Comparison of ENCODE assay signal across 1 cellular context in the genomic region with DNA sequence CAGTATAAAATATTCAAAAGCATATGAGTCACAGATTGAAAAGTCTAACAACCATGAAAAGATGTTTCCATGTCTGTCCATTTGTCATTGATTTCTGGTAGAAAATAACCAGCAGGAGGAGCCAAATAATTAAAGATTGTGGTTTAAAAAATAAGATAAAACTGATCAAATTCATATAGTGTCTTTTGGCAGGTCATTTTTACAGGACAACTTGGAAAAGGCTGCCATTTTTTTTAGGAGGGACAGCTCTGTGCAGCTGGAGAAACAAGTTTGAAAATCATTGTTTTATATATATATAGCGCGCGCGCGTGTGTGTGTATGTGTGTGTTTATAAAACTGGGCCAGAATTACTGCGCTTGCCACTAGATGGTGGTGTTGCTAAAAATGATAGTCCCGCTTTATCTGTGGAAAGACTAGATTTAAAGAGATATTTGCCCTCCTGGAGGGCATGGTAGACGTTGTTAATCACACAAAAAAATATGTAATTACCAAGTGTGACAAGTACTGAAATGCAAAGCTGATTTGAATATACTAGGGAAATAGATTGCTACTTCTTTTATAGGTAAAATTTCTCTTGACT.
A peak's percentile ranks its signal among the peaks of the same experiment; 100 is the strongest.
TF ChIP-seq lines count a peak whose summit lies in the region.

No MANE protein-coding gene starts in this region.

TF ChIP-seq in HepG2, 621 proteins besides CTCF, POLR2A, EP300 and RAD21 (continued from another document):
- TF ChIP-seq, protein P1, sequence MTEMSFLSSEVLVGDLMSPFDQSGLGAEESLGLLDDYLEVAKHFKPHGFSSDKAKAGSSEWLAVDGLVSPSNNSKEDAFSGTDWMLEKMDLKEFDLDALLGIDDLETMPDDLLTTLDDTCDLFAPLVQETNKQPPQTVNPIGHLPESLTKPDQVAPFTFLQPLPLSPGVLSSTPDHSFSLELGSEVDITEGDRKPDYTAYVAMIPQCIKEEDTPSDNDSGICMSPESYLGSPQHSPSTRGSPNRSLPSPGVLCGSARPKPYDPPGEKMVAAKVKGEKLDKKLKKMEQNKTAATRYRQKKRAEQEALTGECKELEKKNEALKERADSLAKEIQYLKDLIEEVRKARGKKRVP (CRISPR knock-in tag; IDR thresholded peaks at IDR 0.05) = no peak
- TF ChIP-seq HMG20B (CRISPR knock-in tag; conservative IDR thresholded peaks at IDR 0.05) (no peak), MIER3 (CRISPR knock-in tag; IDR thresholded peaks at IDR 0.05; ENCODE audit: borderline replicate concordance) (peak; percentile 31; the same call in 1 of the 2 replicates), HIVEP1 (CRISPR knock-in tag; IDR thresholded peaks at IDR 0.05) (no peak), MIXL1 (CRISPR knock-in tag; IDR thresholded peaks at IDR 0.05) (no peak), YEATS4 (CRISPR knock-in tag; IDR thresholded peaks at IDR 0.05; ENCODE audit: borderline replicate concordance) (0 out of 2 replicates have a peak, but pooled peaks have one; percentile 21), BORCS8-MEF2B (CRISPR knock-in tag; IDR thresholded peaks at IDR 0.05) (no peak), ZKSCAN1 (IDR thresholded peaks at IDR 0.05; ENCODE audit: low read length) (no peak; the same call in 1 of the 2 replicates), SALL2 (CRISPR knock-in tag; IDR thresholded peaks at IDR 0.05) (no peak), ELF4 (CRISPR knock-in tag; IDR thresholded peaks at IDR 0.05; ENCODE audit: borderline replicate concordance) (no peak), BRD4 (CRISPR knock-in tag; IDR thresholded peaks at IDR 0.05) (no peak), ETV6 (CRISPR knock-in tag; conservative IDR thresholded peaks at IDR 0.05) (no peak), ZNF331 (CRISPR knock-in tag; IDR thresholded peaks at IDR 0.05) (no peak), FOXK1 (CRISPR knock-in tag; IDR thresholded peaks at IDR 0.05; ENCODE audit: borderline replicate concordance, low read depth) (peak; percentile 42; the same call in 1 of the 2 replicates), KAT8 (CRISPR knock-in tag; IDR thresholded peaks at IDR 0.05) (no peak), SP5 (CRISPR knock-in tag; IDR thresholded peaks at IDR 0.05; ENCODE audit: borderline replicate concordance, low read depth) (no peak), ZKSCAN5 (CRISPR knock-in tag; IDR thresholded peaks at IDR 0.05) (no peak), SSRP1 (CRISPR knock-in tag; IDR thresholded peaks at IDR 0.05) (no peak), FOXA3 (CRISPR knock-in tag; IDR thresholded peaks at IDR 0.05) (0 out of 2 replicates have a peak, but pooled peaks have one; percentile 19), ZNF749 (CRISPR knock-in tag; IDR thresholded peaks at IDR 0.05; ENCODE audit: borderline replicate concordance) (no peak), AHR (CRISPR knock-in tag; IDR thresholded peaks at IDR 0.05) (no peak), CREM (IDR thresholded peaks at IDR 0.05) (0 out of 2 replicates have a peak, but pooled peaks have one; percentile 9), CREM (CRISPR knock-in tag; IDR thresholded peaks at IDR 0.05) (no peak), DMAP1 (CRISPR knock-in tag; IDR thresholded peaks at IDR 0.05) (no peak), PHF21A (CRISPR knock-in tag; IDR thresholded peaks at IDR 0.05) (no peak), ZNF34 (CRISPR knock-in tag; IDR thresholded peaks at IDR 0.05; ENCODE audit: borderline replicate concordance) (no peak), CCAR2 (optimal IDR thresholded peaks at IDR 0.05; ENCODE audit: low read depth, low read length) (no peak), NFIC (IDR thresholded peaks at IDR 0.05; ENCODE audit: low read length) (no peak), ARNTL (CRISPR knock-in tag; IDR thresholded peaks at IDR 0.05) (no peak), KDM5A (IDR thresholded peaks at IDR 0.05; ENCODE audit: borderline replicate concordance, low read length) (peak; percentile 76; the same call in 1 of the 2 replicates), ELF1 (CRISPR knock-in tag; IDR thresholded peaks at IDR 0.05) (peak; percentile 7; the same call in 1 of the 2 replicates), ZFP36 (IDR thresholded peaks at IDR 0.05; ENCODE audit: borderline replicate concordance, low read depth, low read length, partially characterized antibody) (no peak), STAG1 (CRISPR knock-in tag; IDR thresholded peaks at IDR 0.05) (peak; percentile 63)
- TF ChIP-seq, protein P2, sequence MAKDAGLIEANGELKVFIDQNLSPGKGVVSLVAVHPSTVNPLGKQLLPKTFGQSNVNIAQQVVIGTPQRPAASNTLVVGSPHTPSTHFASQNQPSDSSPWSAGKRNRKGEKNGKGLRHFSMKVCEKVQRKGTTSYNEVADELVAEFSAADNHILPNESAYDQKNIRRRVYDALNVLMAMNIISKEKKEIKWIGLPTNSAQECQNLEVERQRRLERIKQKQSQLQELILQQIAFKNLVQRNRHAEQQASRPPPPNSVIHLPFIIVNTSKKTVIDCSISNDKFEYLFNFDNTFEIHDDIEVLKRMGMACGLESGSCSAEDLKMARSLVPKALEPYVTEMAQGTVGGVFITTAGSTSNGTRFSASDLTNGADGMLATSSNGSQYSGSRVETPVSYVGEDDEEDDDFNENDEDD (CRISPR knock-in tag; IDR thresholded peaks at IDR 0.05; ENCODE audit: borderline replicate concordance) = no peak
- TF ChIP-seq, protein P3, sequence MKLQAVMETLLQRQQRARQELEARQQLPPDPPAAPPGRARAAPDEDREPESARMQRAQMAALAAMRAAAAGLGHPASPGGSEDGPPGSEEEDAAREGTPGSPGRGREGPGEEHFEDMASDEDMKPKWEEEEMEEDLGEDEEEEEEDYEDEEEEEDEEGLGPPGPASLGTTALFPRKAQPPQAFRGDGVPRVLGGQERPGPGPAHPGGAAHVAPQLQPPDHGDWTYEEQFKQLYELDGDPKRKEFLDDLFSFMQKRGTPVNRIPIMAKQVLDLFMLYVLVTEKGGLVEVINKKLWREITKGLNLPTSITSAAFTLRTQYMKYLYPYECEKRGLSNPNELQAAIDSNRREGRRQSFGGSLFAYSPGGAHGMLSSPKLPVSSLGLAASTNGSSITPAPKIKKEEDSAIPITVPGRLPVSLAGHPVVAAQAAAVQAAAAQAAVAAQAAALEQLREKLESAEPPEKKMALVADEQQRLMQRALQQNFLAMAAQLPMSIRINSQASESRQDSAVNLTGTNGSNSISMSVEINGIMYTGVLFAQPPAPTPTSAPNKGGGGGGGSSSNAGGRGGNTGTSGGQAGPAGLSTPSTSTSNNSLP (IDR thresholded peaks at IDR 0.05; ENCODE audit: low read depth, low read length) = peak; percentile 99
- TF ChIP-seq, protein P4, sequence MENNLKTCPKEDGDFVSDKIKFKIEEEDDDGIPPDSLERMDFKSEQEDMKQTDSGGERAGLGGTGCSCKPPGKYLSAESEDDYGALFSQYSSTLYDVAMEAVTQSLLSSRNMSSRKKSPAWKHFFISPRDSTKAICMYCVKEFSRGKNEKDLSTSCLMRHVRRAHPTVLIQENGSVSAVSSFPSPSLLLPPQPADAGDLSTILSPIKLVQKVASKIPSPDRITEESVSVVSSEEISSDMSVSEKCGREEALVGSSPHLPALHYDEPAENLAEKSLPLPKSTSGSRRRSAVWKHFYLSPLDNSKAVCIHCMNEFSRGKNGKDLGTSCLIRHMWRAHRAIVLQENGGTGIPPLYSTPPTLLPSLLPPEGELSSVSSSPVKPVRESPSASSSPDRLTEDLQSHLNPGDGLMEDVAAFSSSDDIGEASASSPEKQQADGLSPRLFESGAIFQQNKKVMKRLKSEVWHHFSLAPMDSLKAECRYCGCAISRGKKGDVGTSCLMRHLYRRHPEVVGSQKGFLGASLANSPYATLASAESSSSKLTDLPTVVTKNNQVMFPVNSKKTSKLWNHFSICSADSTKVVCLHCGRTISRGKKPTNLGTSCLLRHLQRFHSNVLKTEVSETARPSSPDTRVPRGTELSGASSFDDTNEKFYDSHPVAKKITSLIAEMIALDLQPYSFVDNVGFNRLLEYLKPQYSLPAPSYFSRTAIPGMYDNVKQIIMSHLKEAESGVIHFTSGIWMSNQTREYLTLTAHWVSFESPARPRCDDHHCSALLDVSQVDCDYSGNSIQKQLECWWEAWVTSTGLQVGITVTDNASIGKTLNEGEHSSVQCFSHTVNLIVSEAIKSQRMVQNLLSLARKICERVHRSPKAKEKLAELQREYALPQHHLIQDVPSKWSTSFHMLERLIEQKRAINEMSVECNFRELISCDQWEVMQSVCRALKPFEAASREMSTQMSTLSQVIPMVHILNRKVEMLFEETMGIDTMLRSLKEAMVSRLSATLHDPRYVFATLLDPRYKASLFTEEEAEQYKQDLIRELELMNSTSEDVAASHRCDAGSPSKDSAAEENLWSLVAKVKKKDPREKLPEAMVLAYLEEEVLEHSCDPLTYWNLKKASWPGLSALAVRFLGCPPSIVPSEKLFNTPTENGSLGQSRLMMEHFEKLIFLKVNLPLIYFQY (CRISPR knock-in tag; IDR thresholded peaks at IDR 0.05; ENCODE audit: borderline replicate concordance) = no peak
- TF ChIP-seq, protein P5, sequence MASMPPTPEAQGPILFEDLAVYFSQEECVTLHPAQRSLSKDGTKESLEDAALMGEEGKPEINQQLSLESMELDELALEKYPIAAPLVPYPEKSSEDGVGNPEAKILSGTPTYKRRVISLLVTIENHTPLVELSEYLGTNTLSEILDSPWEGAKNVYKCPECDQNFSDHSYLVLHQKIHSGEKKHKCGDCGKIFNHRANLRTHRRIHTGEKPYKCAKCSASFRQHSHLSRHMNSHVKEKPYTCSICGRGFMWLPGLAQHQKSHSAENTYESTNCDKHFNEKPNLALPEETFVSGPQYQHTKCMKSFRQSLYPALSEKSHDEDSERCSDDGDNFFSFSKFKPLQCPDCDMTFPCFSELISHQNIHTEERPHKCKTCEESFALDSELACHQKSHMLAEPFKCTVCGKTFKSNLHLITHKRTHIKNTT (CRISPR knock-in tag; IDR thresholded peaks at IDR 0.05) = no peak
- TF ChIP-seq, protein P6, sequence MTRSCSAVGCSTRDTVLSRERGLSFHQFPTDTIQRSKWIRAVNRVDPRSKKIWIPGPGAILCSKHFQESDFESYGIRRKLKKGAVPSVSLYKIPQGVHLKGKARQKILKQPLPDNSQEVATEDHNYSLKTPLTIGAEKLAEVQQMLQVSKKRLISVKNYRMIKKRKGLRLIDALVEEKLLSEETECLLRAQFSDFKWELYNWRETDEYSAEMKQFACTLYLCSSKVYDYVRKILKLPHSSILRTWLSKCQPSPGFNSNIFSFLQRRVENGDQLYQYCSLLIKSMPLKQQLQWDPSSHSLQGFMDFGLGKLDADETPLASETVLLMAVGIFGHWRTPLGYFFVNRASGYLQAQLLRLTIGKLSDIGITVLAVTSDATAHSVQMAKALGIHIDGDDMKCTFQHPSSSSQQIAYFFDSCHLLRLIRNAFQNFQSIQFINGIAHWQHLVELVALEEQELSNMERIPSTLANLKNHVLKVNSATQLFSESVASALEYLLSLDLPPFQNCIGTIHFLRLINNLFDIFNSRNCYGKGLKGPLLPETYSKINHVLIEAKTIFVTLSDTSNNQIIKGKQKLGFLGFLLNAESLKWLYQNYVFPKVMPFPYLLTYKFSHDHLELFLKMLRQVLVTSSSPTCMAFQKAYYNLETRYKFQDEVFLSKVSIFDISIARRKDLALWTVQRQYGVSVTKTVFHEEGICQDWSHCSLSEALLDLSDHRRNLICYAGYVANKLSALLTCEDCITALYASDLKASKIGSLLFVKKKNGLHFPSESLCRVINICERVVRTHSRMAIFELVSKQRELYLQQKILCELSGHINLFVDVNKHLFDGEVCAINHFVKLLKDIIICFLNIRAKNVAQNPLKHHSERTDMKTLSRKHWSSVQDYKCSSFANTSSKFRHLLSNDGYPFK (CRISPR knock-in tag; IDR thresholded peaks at IDR 0.05; ENCODE audit: borderline replicate concordance) = no peak
- TF ChIP-seq, protein P7, sequence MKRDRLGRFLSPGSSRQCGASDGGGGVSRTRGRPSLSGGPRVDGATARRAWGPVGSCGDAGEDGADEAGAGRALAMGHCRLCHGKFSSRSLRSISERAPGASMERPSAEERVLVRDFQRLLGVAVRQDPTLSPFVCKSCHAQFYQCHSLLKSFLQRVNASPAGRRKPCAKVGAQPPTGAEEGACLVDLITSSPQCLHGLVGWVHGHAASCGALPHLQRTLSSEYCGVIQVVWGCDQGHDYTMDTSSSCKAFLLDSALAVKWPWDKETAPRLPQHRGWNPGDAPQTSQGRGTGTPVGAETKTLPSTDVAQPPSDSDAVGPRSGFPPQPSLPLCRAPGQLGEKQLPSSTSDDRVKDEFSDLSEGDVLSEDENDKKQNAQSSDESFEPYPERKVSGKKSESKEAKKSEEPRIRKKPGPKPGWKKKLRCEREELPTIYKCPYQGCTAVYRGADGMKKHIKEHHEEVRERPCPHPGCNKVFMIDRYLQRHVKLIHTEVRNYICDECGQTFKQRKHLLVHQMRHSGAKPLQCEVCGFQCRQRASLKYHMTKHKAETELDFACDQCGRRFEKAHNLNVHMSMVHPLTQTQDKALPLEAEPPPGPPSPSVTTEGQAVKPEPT (CRISPR knock-in tag; IDR thresholded peaks at IDR 0.05; ENCODE audit: low read depth) = no peak
